In genomic region chr3:38738630-38739395, GRCh38 we compare ENCODE assay signal across 1 cellular context.
TF ChIP-seq lines count a peak whose summit lies in the region.

No MANE protein-coding gene starts in this region.

TF ChIP-seq in K562, 482 proteins besides CTCF, POLR2A, EP300 and RAD21 (continued from another document):
- TF ChIP-seq FUS (optimal IDR thresholded peaks at IDR 0.05; ENCODE audit: low read depth, low read length) (no peak), SIN3B (IDR thresholded peaks at IDR 0.05; ENCODE audit: low read depth) (no peak), SMARCA5 (IDR thresholded peaks at IDR 0.05) (no peak), NEUROD1 (IDR thresholded peaks at IDR 0.05; ENCODE audit: borderline replicate concordance, low read depth, low read length, partially characterized antibody) (no peak), KLF16 (IDR thresholded peaks at IDR 0.05) (peak; percentile 25; the same call in 1 of the 2 replicates), CBX1 (IDR thresholded peaks at IDR 0.05; ENCODE audit: low read depth) (no peak), LEF1 (IDR thresholded peaks at IDR 0.05) (no peak), SMARCA4 (IDR thresholded peaks at IDR 0.05) (0 out of 2 replicates have a peak, but pooled peaks have one; percentile 20), DMBX1 (CRISPR knock-in tag; IDR thresholded peaks at IDR 0.05; ENCODE audit: borderline replicate concordance) (no peak), ZNF512 (tag; IDR thresholded peaks at IDR 0.05) (no peak), CBX3 (IDR thresholded peaks at IDR 0.05; ENCODE audit: borderline replicate concordance in 1 of 2, low read length in 2 of 2) (no peak), PCBP1 (IDR thresholded peaks at IDR 0.05; ENCODE audit: low read depth, low read length, poor library complexity, severe bottlenecking) (no peak), MAFF (IDR thresholded peaks at IDR 0.05; ENCODE audit: low read length) (peak; percentile 30; the same call in 1 of the 2 replicates), MTA3 (IDR thresholded peaks at IDR 0.05; ENCODE audit: borderline replicate concordance) (no peak), MAFK (IDR thresholded peaks at IDR 0.05; ENCODE audit: low read length) (peak; percentile 48; the same call in 1 of the 2 replicates), CSDE1 (IDR thresholded peaks at IDR 0.05) (no peak), MBD2 (IDR thresholded peaks at IDR 0.05; ENCODE audit: borderline replicate concordance, low read depth) (no peak), MECOM (CRISPR knock-in tag; IDR thresholded peaks at IDR 0.05) (no peak), SMARCB1 (IDR thresholded peaks at IDR 0.05; ENCODE audit: insufficient read length, low read depth) (no peak), ZNF212 (CRISPR knock-in tag; IDR thresholded peaks at IDR 0.05) (no peak), KLF1 (tag; IDR thresholded peaks at IDR 0.05) (0 out of 2 replicates have a peak, but pooled peaks have one; percentile 27), C11orf30 (IDR thresholded peaks at IDR 0.05; ENCODE audit: low read depth) (peak; percentile 86), GTF2F1 (IDR thresholded peaks at IDR 0.05; ENCODE audit: low read depth, low read length) (no peak), ZNF121 (CRISPR knock-in tag; conservative IDR thresholded peaks at IDR 0.05) (no peak), FOSL1 (tag; conservative IDR thresholded peaks at IDR 0.05) (no peak), ZNF444 (CRISPR knock-in tag; IDR thresholded peaks at IDR 0.05) (no peak), ZNF133 (CRISPR knock-in tag; IDR thresholded peaks at IDR 0.05) (no peak), CREBBP (IDR thresholded peaks at IDR 0.05; ENCODE audit: low read depth, low read length) (no peak), USF2 (CRISPR knock-in tag; IDR thresholded peaks at IDR 0.05) (no peak), FOXJ2 (tag; IDR thresholded peaks at IDR 0.05) (no peak), HDAC3 (IDR thresholded peaks at IDR 0.05; ENCODE audit: borderline replicate concordance, partially characterized antibody) (no peak), ZBTB49 (CRISPR knock-in tag; IDR thresholded peaks at IDR 0.05; ENCODE audit: borderline replicate concordance) (no peak), HDAC8 (tag; IDR thresholded peaks at IDR 0.05) (no peak), ZNF639 (CRISPR knock-in tag; conservative IDR thresholded peaks at IDR 0.05 in 1 of 2, IDR thresholded peaks at IDR 0.05 in 1 of 2) (no peak), UBTF (IDR thresholded peaks at IDR 0.05; ENCODE audit: borderline replicate concordance in 1 of 2, low read depth in 2 of 2, low read length in 2 of 2) (no peak), ZC3H8 (IDR thresholded peaks at IDR 0.05) (no peak), ZKSCAN8 (CRISPR knock-in tag; IDR thresholded peaks at IDR 0.05) (no peak), ZSCAN29 (IDR thresholded peaks at IDR 0.05) (no peak)
